ENCODE assay signal across 1 cellular context in the genomic region with DNA sequence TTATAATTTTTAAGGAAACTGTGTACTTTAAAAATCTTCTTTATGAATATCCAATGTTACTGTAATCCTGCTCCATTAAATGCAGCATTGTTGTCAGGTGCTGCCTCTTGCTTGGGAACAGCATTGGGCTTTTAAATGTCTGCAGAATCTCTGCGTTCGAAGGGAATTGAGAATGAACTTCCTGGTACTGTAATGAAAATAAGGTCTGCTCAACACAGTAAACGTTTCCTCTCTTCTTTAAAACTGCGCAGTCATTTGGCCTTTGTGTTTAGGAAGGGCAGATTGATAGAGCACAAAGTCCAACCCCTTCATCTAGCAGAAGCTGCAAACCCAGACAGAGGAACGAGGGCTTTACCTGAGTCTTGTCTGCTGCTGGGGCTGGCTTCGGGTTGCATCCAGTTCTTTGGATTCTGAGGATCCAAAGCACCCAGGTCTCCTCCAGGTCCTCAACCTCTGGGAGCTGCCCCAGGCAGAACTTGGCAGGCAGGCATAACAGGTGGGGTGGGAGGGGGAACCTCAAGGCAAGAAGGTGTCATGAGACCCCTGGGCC.
A peak's percentile ranks its signal among the peaks of the same experiment; 100 is the strongest.
TF ChIP-seq lines count a peak whose summit lies in the region.

No MANE protein-coding gene starts in this region.

TF ChIP-seq in HepG2, 621 proteins besides CTCF, POLR2A, EP300 and RAD21 (continued from another document and continues in another):
- TF ChIP-seq, protein P1, sequence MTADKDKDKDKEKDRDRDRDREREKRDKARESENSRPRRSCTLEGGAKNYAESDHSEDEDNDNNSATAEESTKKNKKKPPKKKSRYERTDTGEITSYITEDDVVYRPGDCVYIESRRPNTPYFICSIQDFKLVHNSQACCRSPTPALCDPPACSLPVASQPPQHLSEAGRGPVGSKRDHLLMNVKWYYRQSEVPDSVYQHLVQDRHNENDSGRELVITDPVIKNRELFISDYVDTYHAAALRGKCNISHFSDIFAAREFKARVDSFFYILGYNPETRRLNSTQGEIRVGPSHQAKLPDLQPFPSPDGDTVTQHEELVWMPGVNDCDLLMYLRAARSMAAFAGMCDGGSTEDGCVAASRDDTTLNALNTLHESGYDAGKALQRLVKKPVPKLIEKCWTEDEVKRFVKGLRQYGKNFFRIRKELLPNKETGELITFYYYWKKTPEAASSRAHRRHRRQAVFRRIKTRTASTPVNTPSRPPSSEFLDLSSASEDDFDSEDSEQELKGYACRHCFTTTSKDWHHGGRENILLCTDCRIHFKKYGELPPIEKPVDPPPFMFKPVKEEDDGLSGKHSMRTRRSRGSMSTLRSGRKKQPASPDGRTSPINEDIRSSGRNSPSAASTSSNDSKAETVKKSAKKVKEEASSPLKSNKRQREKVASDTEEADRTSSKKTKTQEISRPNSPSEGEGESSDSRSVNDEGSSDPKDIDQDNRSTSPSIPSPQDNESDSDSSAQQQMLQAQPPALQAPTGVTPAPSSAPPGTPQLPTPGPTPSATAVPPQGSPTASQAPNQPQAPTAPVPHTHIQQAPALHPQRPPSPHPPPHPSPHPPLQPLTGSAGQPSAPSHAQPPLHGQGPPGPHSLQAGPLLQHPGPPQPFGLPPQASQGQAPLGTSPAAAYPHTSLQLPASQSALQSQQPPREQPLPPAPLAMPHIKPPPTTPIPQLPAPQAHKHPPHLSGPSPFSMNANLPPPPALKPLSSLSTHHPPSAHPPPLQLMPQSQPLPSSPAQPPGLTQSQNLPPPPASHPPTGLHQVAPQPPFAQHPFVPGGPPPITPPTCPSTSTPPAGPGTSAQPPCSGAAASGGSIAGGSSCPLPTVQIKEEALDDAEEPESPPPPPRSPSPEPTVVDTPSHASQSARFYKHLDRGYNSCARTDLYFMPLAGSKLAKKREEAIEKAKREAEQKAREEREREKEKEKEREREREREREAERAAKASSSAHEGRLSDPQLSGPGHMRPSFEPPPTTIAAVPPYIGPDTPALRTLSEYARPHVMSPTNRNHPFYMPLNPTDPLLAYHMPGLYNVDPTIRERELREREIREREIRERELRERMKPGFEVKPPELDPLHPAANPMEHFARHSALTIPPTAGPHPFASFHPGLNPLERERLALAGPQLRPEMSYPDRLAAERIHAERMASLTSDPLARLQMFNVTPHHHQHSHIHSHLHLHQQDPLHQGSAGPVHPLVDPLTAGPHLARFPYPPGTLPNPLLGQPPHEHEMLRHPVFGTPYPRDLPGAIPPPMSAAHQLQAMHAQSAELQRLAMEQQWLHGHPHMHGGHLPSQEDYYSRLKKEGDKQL (CRISPR knock-in tag; IDR thresholded peaks at IDR 0.05; ENCODE audit: low read depth): no peak
- TF ChIP-seq FOXK2 (IDR thresholded peaks at IDR 0.05) (0 out of 2 replicates have a peak, but pooled peaks have one; percentile 23), AGO2 (optimal IDR thresholded peaks at IDR 0.05; ENCODE audit: low read depth, low read length) (peak; percentile 33), ZNF12 (CRISPR knock-in tag; IDR thresholded peaks at IDR 0.05) (peak; percentile 14; the same call in 1 of the 2 replicates), ZMYM4 (CRISPR knock-in tag; IDR thresholded peaks at IDR 0.05) (no peak), MATR3 (CRISPR knock-in tag; IDR thresholded peaks at IDR 0.05) (no peak), RCOR2 (CRISPR knock-in tag; IDR thresholded peaks at IDR 0.05) (peak; percentile 42; the same call in 1 of the 2 replicates), ZBTB1 (CRISPR knock-in tag; IDR thresholded peaks at IDR 0.05; ENCODE audit: borderline replicate concordance) (no peak), ZNF792 (CRISPR knock-in tag; IDR thresholded peaks at IDR 0.05) (no peak; the same call in 1 of the 2 replicates), IRX3 (CRISPR knock-in tag; IDR thresholded peaks at IDR 0.05; ENCODE audit: borderline replicate concordance, low read depth) (no peak), ZNF329 (CRISPR knock-in tag; IDR thresholded peaks at IDR 0.05; ENCODE audit: low read depth) (no peak), ZNF292 (CRISPR knock-in tag; IDR thresholded peaks at IDR 0.05; ENCODE audit: borderline replicate concordance, low read depth) (peak; percentile 44; the same call in 1 of the 2 replicates), ZNF121 (CRISPR knock-in tag; IDR thresholded peaks at IDR 0.05) (no peak), ZNF746 (CRISPR knock-in tag; IDR thresholded peaks at IDR 0.05) (no peak), SIN3A (IDR thresholded peaks at IDR 0.05; ENCODE audit: borderline replicate concordance, low read depth, low read length) (no peak), SIX4 (CRISPR knock-in tag; IDR thresholded peaks at IDR 0.05) (0 out of 2 replicates have a peak, but pooled peaks have one; percentile 34), EHMT2 (IDR thresholded peaks at IDR 0.05; ENCODE audit: borderline replicate concordance, low read depth, low read length) (no peak), NR2F6 (IDR thresholded peaks at IDR 0.05) (peak; percentile 69), NR2F6 (CRISPR knock-in tag; IDR thresholded peaks at IDR 0.05) (peak; percentile 74), ZSCAN31 (CRISPR knock-in tag; IDR thresholded peaks at IDR 0.05; ENCODE audit: low read depth) (peak; percentile 59; the same call in 1 of the 2 replicates), PCBP2 (optimal IDR thresholded peaks at IDR 0.05; ENCODE audit: low read depth, low read length, poor library complexity, severe bottlenecking) (no peak), CEBPG (CRISPR knock-in tag; IDR thresholded peaks at IDR 0.05) (0 out of 2 replicates have a peak, but pooled peaks have one; percentile 10)
- TF ChIP-seq, protein P2, sequence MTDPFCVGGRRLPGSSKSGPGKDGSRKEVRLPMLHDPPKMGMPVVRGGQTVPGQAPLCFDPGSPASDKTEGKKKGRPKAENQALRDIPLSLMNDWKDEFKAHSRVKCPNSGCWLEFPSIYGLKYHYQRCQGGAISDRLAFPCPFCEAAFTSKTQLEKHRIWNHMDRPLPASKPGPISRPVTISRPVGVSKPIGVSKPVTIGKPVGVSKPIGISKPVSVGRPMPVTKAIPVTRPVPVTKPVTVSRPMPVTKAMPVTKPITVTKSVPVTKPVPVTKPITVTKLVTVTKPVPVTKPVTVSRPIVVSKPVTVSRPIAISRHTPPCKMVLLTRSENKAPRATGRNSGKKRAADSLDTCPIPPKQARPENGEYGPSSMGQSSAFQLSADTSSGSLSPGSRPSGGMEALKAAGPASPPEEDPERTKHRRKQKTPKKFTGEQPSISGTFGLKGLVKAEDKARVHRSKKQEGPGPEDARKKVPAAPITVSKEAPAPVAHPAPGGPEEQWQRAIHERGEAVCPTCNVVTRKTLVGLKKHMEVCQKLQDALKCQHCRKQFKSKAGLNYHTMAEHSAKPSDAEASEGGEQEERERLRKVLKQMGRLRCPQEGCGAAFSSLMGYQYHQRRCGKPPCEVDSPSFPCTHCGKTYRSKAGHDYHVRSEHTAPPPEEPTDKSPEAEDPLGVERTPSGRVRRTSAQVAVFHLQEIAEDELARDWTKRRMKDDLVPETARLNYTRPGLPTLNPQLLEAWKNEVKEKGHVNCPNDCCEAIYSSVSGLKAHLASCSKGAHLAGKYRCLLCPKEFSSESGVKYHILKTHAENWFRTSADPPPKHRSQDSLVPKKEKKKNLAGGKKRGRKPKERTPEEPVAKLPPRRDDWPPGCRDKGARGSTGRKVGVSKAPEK (CRISPR knock-in tag; IDR thresholded peaks at IDR 0.05; ENCODE audit: borderline replicate concordance): no peak
- TF ChIP-seq, protein P3, sequence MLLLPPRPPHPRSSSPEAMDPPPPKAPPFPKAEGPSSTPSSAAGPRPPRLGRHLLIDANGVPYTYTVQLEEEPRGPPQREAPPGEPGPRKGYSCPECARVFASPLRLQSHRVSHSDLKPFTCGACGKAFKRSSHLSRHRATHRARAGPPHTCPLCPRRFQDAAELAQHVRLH (CRISPR knock-in tag; IDR thresholded peaks at IDR 0.05; ENCODE audit: borderline replicate concordance, low read depth): peak; percentile 52; the same call in 1 of the 2 replicates
- TF ChIP-seq, protein P4, sequence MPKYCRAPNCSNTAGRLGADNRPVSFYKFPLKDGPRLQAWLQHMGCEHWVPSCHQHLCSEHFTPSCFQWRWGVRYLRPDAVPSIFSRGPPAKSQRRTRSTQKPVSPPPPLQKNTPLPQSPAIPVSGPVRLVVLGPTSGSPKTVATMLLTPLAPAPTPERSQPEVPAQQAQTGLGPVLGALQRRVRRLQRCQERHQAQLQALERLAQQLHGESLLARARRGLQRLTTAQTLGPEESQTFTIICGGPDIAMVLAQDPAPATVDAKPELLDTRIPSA (CRISPR knock-in tag; IDR thresholded peaks at IDR 0.05; ENCODE audit: borderline replicate concordance): no peak
- TF ChIP-seq, protein P5, sequence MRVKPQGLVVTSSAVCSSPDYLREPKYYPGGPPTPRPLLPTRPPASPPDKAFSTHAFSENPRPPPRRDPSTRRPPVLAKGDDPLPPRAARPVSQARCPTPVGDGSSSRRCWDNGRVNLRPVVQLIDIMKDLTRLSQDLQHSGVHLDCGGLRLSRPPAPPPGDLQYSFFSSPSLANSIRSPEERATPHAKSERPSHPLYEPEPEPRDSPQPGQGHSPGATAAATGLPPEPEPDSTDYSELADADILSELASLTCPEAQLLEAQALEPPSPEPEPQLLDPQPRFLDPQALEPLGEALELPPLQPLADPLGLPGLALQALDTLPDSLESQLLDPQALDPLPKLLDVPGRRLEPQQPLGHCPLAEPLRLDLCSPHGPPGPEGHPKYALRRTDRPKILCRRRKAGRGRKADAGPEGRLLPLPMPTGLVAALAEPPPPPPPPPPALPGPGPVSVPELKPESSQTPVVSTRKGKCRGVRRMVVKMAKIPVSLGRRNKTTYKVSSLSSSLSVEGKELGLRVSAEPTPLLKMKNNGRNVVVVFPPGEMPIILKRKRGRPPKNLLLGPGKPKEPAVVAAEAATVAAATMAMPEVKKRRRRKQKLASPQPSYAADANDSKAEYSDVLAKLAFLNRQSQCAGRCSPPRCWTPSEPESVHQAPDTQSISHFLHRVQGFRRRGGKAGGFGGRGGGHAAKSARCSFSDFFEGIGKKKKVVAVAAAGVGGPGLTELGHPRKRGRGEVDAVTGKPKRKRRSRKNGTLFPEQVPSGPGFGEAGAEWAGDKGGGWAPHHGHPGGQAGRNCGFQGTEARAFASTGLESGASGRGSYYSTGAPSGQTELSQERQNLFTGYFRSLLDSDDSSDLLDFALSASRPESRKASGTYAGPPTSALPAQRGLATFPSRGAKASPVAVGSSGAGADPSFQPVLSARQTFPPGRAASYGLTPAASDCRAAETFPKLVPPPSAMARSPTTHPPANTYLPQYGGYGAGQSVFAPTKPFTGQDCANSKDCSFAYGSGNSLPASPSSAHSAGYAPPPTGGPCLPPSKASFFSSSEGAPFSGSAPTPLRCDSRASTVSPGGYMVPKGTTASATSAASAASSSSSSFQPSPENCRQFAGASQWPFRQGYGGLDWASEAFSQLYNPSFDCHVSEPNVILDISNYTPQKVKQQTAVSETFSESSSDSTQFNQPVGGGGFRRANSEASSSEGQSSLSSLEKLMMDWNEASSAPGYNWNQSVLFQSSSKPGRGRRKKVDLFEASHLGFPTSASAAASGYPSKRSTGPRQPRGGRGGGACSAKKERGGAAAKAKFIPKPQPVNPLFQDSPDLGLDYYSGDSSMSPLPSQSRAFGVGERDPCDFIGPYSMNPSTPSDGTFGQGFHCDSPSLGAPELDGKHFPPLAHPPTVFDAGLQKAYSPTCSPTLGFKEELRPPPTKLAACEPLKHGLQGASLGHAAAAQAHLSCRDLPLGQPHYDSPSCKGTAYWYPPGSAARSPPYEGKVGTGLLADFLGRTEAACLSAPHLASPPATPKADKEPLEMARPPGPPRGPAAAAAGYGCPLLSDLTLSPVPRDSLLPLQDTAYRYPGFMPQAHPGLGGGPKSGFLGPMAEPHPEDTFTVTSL (CRISPR knock-in tag; IDR thresholded peaks at IDR 0.05; ENCODE audit: borderline replicate concordance): peak; percentile 76; the same call in 1 of the 2 replicates
- TF ChIP-seq, protein P6, sequence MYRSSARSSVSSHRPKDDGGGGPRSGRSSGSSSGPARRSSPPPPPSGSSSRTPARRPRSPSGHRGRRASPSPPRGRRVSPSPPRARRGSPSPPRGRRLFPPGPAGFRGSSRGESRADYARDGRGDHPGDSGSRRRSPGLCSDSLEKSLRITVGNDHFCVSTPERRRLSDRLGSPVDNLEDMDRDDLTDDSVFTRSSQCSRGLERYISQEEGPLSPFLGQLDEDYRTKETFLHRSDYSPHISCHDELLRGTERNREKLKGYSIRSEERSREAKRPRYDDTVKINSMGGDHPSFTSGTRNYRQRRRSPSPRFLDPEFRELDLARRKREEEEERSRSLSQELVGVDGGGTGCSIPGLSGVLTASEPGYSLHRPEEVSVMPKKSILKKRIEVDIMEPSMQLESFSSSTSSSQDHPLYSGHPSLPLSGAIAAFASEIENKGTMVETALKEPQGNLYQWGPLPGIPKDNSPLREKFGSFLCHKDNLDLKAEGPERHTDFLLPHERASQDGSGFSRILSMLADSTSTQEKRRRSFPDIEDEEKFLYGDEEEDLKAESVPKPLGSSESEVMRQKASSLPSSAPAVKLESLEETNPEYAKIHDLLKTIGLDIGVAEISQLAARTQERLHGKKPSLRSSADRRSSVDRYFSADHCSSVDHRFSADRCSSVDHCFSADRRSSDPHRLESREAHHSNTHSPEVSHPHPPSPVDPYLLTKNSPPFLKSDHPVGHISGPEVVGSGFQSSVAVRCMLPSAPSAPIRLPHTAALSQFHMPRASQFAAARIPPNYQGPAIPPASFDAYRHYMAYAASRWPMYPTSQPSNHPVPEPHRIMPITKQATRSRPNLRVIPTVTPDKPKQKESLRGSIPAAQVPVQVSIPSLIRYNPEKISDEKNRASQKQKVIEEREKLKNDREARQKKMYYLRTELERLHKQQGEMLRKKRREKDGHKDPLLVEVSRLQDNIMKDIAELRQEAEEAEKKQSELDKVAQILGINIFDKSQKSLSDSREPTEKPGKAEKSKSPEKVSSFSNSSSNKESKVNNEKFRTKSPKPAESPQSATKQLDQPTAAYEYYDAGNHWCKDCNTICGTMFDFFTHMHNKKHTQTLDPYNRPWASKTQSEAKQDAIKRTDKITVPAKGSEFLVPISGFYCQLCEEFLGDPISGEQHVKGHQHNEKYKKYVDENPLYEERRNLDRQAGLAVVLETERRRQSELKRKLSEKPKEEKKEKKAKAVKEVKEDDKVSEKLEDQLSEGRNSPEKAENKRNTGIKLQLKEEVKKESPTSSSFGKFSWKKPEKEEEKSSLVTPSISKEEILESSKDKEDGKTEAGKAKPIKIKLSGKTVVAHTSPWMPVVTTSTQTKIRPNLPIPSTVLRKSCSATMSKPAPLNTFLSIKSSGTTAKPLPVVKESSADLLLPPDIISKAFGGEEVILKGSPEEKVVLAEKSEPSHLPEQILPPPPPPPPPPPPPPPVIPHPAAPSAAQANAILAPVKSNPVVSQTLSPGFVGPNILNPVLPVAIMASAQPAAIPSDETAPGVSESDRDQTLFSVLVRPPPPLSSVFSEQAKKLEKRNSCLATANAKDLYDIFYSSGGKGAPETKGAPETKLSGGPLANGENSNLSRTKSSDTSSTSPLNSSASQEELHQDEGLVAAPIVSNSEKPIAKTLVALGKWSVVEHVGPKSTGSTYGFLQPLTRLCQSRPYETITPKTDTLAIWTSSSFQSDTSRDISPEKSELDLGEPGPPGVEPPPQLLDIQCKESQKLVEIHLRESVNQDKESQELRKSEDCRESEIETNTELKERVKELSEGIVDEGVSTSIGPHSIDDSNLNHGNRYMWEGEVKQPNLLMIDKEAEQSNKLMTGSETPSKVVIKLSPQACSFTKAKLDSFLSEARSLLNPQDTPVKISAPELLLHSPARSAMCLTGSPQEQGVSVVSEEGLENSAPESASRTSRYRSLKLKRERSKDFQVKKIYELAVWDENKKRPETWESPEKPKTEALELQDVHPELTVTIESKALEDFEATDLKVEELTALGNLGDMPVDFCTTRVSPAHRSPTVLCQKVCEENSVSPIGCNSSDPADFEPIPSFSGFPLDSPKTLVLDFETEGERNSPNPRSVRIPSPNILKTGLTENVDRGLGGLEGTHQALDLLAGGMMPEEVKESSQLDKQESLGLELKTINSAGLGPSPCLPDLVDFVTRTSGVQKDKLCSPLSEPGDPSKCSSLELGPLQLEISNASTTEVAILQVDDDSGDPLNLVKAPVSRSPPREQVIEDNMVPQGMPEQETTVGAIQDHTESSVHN (CRISPR knock-in tag; IDR thresholded peaks at IDR 0.05): no peak
